16 cellular contexts compared by ENCODE assay signal in genomic region chr4:72857787-72858186, GRCh38.
A peak's percentile ranks its signal among the peaks of the same experiment; 100 is the strongest.
DNase-seq lines count a peak whose midpoint lies in the region; ATAC-seq and TF ChIP-seq lines count a peak whose summit lies in the region.
"Had no signal": no experiment of that assay in that cellular context is flagged by ENCODE, and none has a peak within 500 bp of the region (broad histone marks: within the 10 kb centered on the region; RNA-seq: fewer than 3 reads in every experiment).

No MANE protein-coding gene starts in this region.

- ATAC-seq in Right ventricle myocardium inferior (peak; percentile 34), heart left ventricle (no peak), HG02642 (IDR thresholded peaks at IDR 0.05; ENCODE audit: poor library complexity, unreplicated experiment) (no peak)

- DNase-seq in Right ventricle myocardium inferior (ENCODE audit: missing footprints) (no peak), heart left ventricle (no peak), adipocyte (ENCODE audit: low read depth) (peak; percentile 28), fibroblast of villous mesenchyme (ENCODE audit: low read depth) (peak; percentile 42), uterus (peak; percentile 26 to 29), dermis blood vessel endothelial cell (no peak), COLO829 (ENCODE audit: low spot score) (no peak)
- DNase-seq: 8988T, Caco-2, KBM-7, NCI-H1105, NCI-H1694 treated with DMSO at 0.1 percent for 48 hours, NCI-H748 treated with DMSO at 0.1 percent for 48 hours had no signal

- no peaks in the 10 kb centered on the region for H3K27me3 ChIP-seq in heart left ventricle
- no peaks in the 10 kb centered on the region for H3K27me3 ChIP-seq in adipocyte (replicated peaks; ENCODE audit: control insufficient read depth, insufficient read depth, low read length)
- H3K27me3 ChIP-seq in uterus = no peaks in the 10 kb centered on the region

- intact Hi-C loops in Right ventricle myocardium inferior (cut with DNase I) = no loop called here
- intact Hi-C loops in heart left ventricle (cut with DNase I) = no loop called here
- intact Hi-C loops in uterus (cut with DNase I; ENCODE audit: low total_unique reads) = no loop called here

- TF ChIP-seq POLR2A in heart left ventricle (IDR thresholded peaks at IDR 0.05) = no peak
- no peak for TF ChIP-seq POLR2A in uterus (IDR thresholded peaks at IDR 0.05)

- H3K4me1 ChIP-seq in heart left ventricle (peaks cover 0 to 4% (median 0%) of the 10 kb centered on the region in 12 donors), adipocyte (ENCODE audit: control insufficient read depth, insufficient read depth, low read length) (peaks cover 6% of the 10 kb centered on the region), uterus (no peaks in the 10 kb centered on the region)
- H3K4me1 ChIP-seq: Caco-2 had no signal

- H3K9me3 ChIP-seq in heart left ventricle (no peaks in the 10 kb centered on the region), adipocyte (ENCODE audit: control insufficient read depth, low read length) (no peaks in the 10 kb centered on the region), uterus (no peaks in the 10 kb centered on the region)
- H3K9me3 ChIP-seq: Caco-2 had no signal

- H3K36me3 ChIP-seq in heart left ventricle (no peaks in the 10 kb centered on the region), adipocyte (ENCODE audit: control insufficient read depth, insufficient read depth, low read length, severe bottlenecking) (no peaks in the 10 kb centered on the region), uterus (no peaks in the 10 kb centered on the region)

- TF ChIP-seq CTCF in heart left ventricle (IDR thresholded peaks at IDR 0.05) = no peak
- no peak for TF ChIP-seq CTCF in fibroblast of villous mesenchyme (IDR thresholded peaks at IDR 0.05; ENCODE audit: insufficient read depth, low read depth, low read length)
- TF ChIP-seq CTCF in uterus (IDR thresholded peaks at IDR 0.05) = no peak

- 35 to 67% (median 36%) methylated on average over 2 of the region's 2 CpGs for WGBS in heart left ventricle, 4 donors

- H3K27ac ChIP-seq in heart left ventricle = no peak overlapping the region
- H3K27ac ChIP-seq in uterus = peak overlapping the region; percentile 37 to 57
- H3K27ac ChIP-seq: C4-2B, HL-60 had no signal

- no peak overlapping the region for H3K9ac ChIP-seq in adipocyte (ENCODE audit: low read length)

- H3K4me3 ChIP-seq in heart left ventricle = no peak overlapping the region
- no peak overlapping the region for H3K4me3 ChIP-seq in adipocyte (ENCODE audit: low read length)
- H3K4me3 ChIP-seq in fibroblast of villous mesenchyme (ENCODE audit: low read depth, low read length) = no peak overlapping the region
- H3K4me3 ChIP-seq in uterus = no peak overlapping the region

Comparison
In these comparisons a context has a peak if more than half of its experiments do, and no peak if none do; other contexts are left out.
1. DNase-seq: peak in adipocyte (single experiment), fibroblast of villous mesenchyme (single experiment) and uterus (2 of 2); none in Right ventricle myocardium inferior (single experiment), heart left ventricle (0 of 5), dermis blood vessel endothelial cell (single experiment) and COLO829 (single experiment).
2. H3K27ac ChIP-seq: peak in uterus (2 of 2); none in heart left ventricle (0 of 12).